1 cellular context compared by ENCODE assay signal in the genomic region with DNA sequence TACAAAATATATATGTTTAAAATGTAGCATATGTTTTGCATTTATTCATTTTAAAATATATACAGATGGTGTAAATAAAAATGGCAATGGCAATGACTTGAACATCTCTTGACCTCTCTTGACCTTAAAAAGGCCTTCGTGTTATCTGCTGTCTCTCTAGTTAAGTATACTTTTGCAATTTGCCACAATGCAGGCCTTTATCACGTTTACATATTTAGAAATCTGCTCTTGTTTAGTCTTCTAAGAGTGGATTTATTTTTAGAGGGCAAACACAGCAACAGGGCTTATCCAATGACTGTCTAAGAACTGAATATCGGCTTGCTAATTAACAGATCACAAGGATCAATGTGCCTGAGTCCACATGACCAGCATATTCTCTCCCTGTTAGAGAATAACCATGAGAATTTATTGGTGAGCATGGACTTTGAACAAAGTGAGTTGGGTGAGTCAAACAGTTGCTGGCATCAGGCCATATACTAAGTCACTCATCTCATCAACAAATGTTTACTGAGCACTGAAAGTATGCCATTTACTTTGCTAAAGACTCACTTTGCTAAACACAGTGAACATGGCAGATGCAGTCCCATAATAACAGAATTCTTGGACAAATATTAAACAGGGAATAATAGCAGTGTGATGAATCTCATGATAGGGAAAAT.
TF ChIP-seq lines count a peak whose summit lies in the region.

No MANE protein-coding gene starts in this region.

TF ChIP-seq in IMR-90, 13 proteins besides CTCF, POLR2A, EP300 and RAD21:
- TF ChIP-seq MAFK (IDR thresholded peaks at IDR 0.05; ENCODE audit: low read depth, low read length): no peak
- no peak for TF ChIP-seq USF2 (IDR thresholded peaks at IDR 0.05; ENCODE audit: low read depth, low read length)
- TF ChIP-seq NFE2L2 (IDR thresholded peaks at IDR 0.05; ENCODE audit: low read depth, low read length): no peak
- TF ChIP-seq SMC3 (IDR thresholded peaks at IDR 0.05; ENCODE audit: low read depth, low read length): no peak
- TF ChIP-seq FOS (IDR thresholded peaks at IDR 0.05; ENCODE audit: low read depth, low read length): no peak
- no peak for TF ChIP-seq MAZ (IDR thresholded peaks at IDR 0.05; ENCODE audit: borderline replicate concordance, low read depth, low read length)
- TF ChIP-seq BHLHE40 (IDR thresholded peaks at IDR 0.05; ENCODE audit: low read depth, low read length): no peak
- TF ChIP-seq CHD1 (IDR thresholded peaks at IDR 0.05; ENCODE audit: low read depth, low read length): no peak
- no peak for TF ChIP-seq MXI1 (IDR thresholded peaks at IDR 0.05; ENCODE audit: borderline replicate concordance, low read depth, low read length)
- no peak for TF ChIP-seq RFX5 (IDR thresholded peaks at IDR 0.05; ENCODE audit: low read depth, low read length)
- TF ChIP-seq CEBPB (IDR thresholded peaks at IDR 0.05; ENCODE audit: low read depth, low read length): no peak
- no peak for TF ChIP-seq RCOR1 (IDR thresholded peaks at IDR 0.05; ENCODE audit: insufficient replicate concordance, low read length)
- TF ChIP-seq ELK1 (IDR thresholded peaks at IDR 0.05; ENCODE audit: borderline replicate concordance, low read depth, low read length): no peak
